ENCODE assay signal across 9 cellular contexts in the genomic region with DNA sequence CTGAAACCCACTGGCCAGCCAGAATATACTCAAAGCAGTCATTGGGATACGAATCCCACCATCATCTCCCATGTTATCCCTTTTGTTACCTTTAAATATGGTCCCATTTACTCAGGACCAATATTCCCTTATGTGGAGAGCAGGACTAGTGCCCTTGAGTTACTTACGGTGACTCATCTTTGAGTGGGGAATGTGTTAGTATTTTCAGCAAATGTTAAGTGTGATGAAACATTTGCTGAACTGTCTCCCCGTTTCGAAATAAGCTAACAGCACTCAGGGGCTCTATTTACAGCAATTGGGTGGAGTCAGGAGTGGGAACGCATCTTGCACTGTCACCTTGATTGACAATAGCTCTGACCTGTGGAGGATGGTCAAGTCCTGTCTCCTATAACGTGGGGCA.
DNase-seq lines count a peak whose midpoint lies in the region; ATAC-seq and TF ChIP-seq lines count a peak whose summit lies in the region.
"Had no signal": no experiment of that assay in that cellular context is flagged by ENCODE, and none has a peak within 500 bp of the region (broad histone marks: within the 10 kb centered on the region; RNA-seq: fewer than 3 reads in every experiment).

No MANE protein-coding gene starts in this region.

- H3K9me1 ChIP-seq in IMR-90 (ENCODE audit: insufficient read depth, low read length) = peaks cover 4% of the 10 kb centered on the region

- H3K14ac ChIP-seq in IMR-90 (replicated peaks; ENCODE audit: low read depth, low read length) = peak overlapping the region; percentile 33; the same call in 1 of the 2 replicates

- H4K8ac ChIP-seq in IMR-90 (ENCODE audit: low read depth in 2 of 2, low read length in 2 of 2) = peak overlapping the region in 1 of 2 experiments; percentile 32; a peak in 1 of 4 replicates

- H3K23ac ChIP-seq in IMR-90 (ENCODE audit: low read depth, low read length) = peak overlapping the region; percentile 74; the same call in 1 of the 2 replicates

- no peak overlapping the region for H3K56ac ChIP-seq in IMR-90 (ENCODE audit: extremely low read depth, insufficient read depth, low read length)

- H4K5ac ChIP-seq in IMR-90 (ENCODE audit: low read depth, low read length) = no peak overlapping the region

- H3K79me1 ChIP-seq in IMR-90 (ENCODE audit: low read depth in 1 of 2, low read length in 2 of 2) = no peaks in the 10 kb centered on the region

- no peaks in the 10 kb centered on the region for H4K20me1 ChIP-seq in IMR-90 (ENCODE audit: insufficient read depth, low read length)

- peak overlapping the region; percentile 18 for H2BK5ac ChIP-seq in IMR-90 (ENCODE audit: low read depth, low read length, poor library complexity, severe bottlenecking)

- intact Hi-C loops in IMR-90 (cut with micrococcal nuclease) = no loop called here
- intact Hi-C loops in breast epithelium (cut with DNase I; ENCODE audit: low total_unique reads) = no loop called here

- no peaks in the 10 kb centered on the region; the same call in 1 of the 2 replicates for H3K27me3 ChIP-seq in IMR-90 (ENCODE audit: control insufficient read depth, insufficient read depth, low read length)
- no peaks in the 10 kb centered on the region for H3K27me3 ChIP-seq in breast epithelium
- no peaks in the 10 kb centered on the region for H3K27me3 ChIP-seq in mucosa of rectum (ENCODE audit: control insufficient read depth in 2 of 2, insufficient read depth in 2 of 2, low read length in 2 of 2)

- in situ Hi-C loops in IMR-90 (cut with MboI; ENCODE audit: low sequenced_read_pairs) = no loop called here

- H3K4me1 ChIP-seq in IMR-90 (ENCODE audit: control insufficient read depth, insufficient read depth, low read length) (peaks cover 8% of the 10 kb centered on the region), breast epithelium (no peaks in the 10 kb centered on the region), mucosa of rectum (ENCODE audit: control insufficient read depth in 2 of 2, insufficient read depth in 2 of 2, low read length in 2 of 2) (no peaks in the 10 kb centered on the region)

- H3K4me3 ChIP-seq in IMR-90 (ENCODE audit: insufficient read depth, low read depth, low read length) (no peak overlapping the region), breast epithelium (no peak overlapping the region), mucosa of rectum (ENCODE audit: low read length in 2 of 2) (no peak overlapping the region)
- H3K4me3 ChIP-seq: GM12878 had no signal

- dilution Hi-C loops in IMR-90 (cut with HindIII; ENCODE audit: low sequenced_read_pairs, unreplicated experiment) = no loop called here

- WGBS in IMR-90 (ENCODE audit: extremely low coverage in 2 of 2, insufficient read length in 1 of 2), 2 experiments = 21% methylated on average over 2 of the region's 6 CpGs; no CpG with 5 or more reads in 1 of the 2 experiments

- H3K27ac ChIP-seq in IMR-90 (ENCODE audit: insufficient read depth, low read length) (no peak overlapping the region), breast epithelium (peak overlapping the region; percentile 33 to 86), mucosa of rectum (ENCODE audit: low read depth in 2 of 2, low read length in 2 of 2) (peak overlapping the region; percentile 35 to 49)

- peak overlapping the region; percentile 53 for H3K4ac ChIP-seq in IMR-90 (ENCODE audit: low read depth, low read length)

- H2AK9ac ChIP-seq in IMR-90 (replicated peaks; ENCODE audit: low read depth, low read length, poor library complexity) = peak overlapping the region; percentile 57

- peak overlapping the region; percentile 74 for H2BK120ac ChIP-seq in IMR-90 (ENCODE audit: low read depth, low read length)

- H2AK5ac ChIP-seq in IMR-90 (ENCODE audit: low read depth, low read length) = peak overlapping the region; percentile 80

- no peak for TF ChIP-seq CTCF in IMR-90 (conservative IDR thresholded peaks at IDR 0.05; ENCODE audit: low read depth, low read length)
- TF ChIP-seq CTCF in breast epithelium (IDR thresholded peaks at IDR 0.05) = no peak

- POLR2A ChIA-PET in IMR-90 (lab: Charles Lee; ENCODE audit: unreplicated experiment) = no interaction called here

- TF ChIP-seq POLR2A in IMR-90 (IDR thresholded peaks at IDR 0.05; ENCODE audit: low read depth, low read length) (no peak), breast epithelium (IDR thresholded peaks at IDR 0.05) (no peak)

- peak overlapping the region; percentile 85 for H2BK20ac ChIP-seq in IMR-90 (ENCODE audit: low read depth, low read length)

- CTCF ChIA-PET in IMR-90 (lab: Yijun Ruan, JAX) = no interaction called here

- H4K91ac ChIP-seq in IMR-90 (ENCODE audit: insufficient read depth, low read depth, low read length) = no peak overlapping the region

- H3K36me3 ChIP-seq in IMR-90 (ENCODE audit: control insufficient read depth, insufficient read depth, low read length) (no peaks in the 10 kb centered on the region), breast epithelium (no peaks in the 10 kb centered on the region), mucosa of rectum (ENCODE audit: control insufficient read depth in 2 of 2, insufficient read depth in 2 of 2, low read length in 2 of 2) (no peaks in the 10 kb centered on the region)

- H3K9me3 ChIP-seq in IMR-90 (ENCODE audit: control insufficient read depth, insufficient read depth, low read length) = no peaks in the 10 kb centered on the region
- H3K9me3 ChIP-seq in breast epithelium = no peaks in the 10 kb centered on the region
- no peaks in the 10 kb centered on the region for H3K9me3 ChIP-seq in mucosa of rectum (ENCODE audit: control insufficient read depth in 2 of 2, low read length in 2 of 2)

- peak overlapping the region; percentile 79 for H2AFZ ChIP-seq in IMR-90 (replicated peaks; ENCODE audit: low read length, poor library complexity)

- no peak overlapping the region for H3K18ac ChIP-seq in IMR-90 (ENCODE audit: low read depth, low read length)

- peak; percentile 80 for DNase-seq in AG20443 (ENCODE audit: low spot score)
- peak; percentile 87 for DNase-seq in IMR-90
- no peak for DNase-seq in breast epithelium (ENCODE audit: low spot score in 2 of 2)
- no peak for DNase-seq in NCI-H2196 treated with DMSO at 0.1 percent for 48 hours (lab: John Stamatoyannopoulos, UW; ENCODE audit: unreplicated experiment)
- no peak for DNase-seq in DMS79 treated with DMSO at 0.1 percent for 48 hours (lab: John Stamatoyannopoulos, UW)
- DNase-seq in DMS153 treated with DMSO at 0.1 percent for 48 hours (lab: John Stamatoyannopoulos, UW; ENCODE audit: unreplicated experiment) = no peak

- no peak overlapping the region for H3K9ac ChIP-seq in IMR-90 (ENCODE audit: low read depth, low read length)
- no peak overlapping the region for H3K9ac ChIP-seq in mucosa of rectum (ENCODE audit: low read depth in 1 of 2, low read length in 2 of 2)

- H3K4me2 ChIP-seq in IMR-90 (ENCODE audit: low read depth, low read length) = no peak overlapping the region

- peak; percentile 92 for ATAC-seq in IMR-90 (ENCODE audit: low read depth)
- ATAC-seq in GM21825 (IDR thresholded peaks at IDR 0.05; ENCODE audit: unreplicated experiment) = no peak

- TF ChIP-seq RAD21 in IMR-90 (IDR thresholded peaks at IDR 0.05; ENCODE audit: low read length) = no peak

- 0 out of 3 replicates have a peak overlapping the region, but pooled peaks have one; percentile 7 for H2BK15ac ChIP-seq in IMR-90 (ENCODE audit: low read depth, low read length)

- BruUV-seq in IMR-90 (replicated peaks; lab: Mats Ljungman, UMichigan) = no TSS peak

TF ChIP-seq in IMR-90, 13 proteins besides CTCF, POLR2A, EP300 and RAD21:
- TF ChIP-seq, protein P1, sequence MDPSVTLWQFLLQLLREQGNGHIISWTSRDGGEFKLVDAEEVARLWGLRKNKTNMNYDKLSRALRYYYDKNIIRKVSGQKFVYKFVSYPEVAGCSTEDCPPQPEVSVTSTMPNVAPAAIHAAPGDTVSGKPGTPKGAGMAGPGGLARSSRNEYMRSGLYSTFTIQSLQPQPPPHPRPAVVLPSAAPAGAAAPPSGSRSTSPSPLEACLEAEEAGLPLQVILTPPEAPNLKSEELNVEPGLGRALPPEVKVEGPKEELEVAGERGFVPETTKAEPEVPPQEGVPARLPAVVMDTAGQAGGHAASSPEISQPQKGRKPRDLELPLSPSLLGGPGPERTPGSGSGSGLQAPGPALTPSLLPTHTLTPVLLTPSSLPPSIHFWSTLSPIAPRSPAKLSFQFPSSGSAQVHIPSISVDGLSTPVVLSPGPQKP (IDR thresholded peaks at IDR 0.05; ENCODE audit: borderline replicate concordance, low read depth, low read length) = no peak
- TF ChIP-seq RCOR1 (IDR thresholded peaks at IDR 0.05; ENCODE audit: insufficient replicate concordance, low read length) (no peak), MAFK (IDR thresholded peaks at IDR 0.05; ENCODE audit: low read depth, low read length) (no peak), SMC3 (IDR thresholded peaks at IDR 0.05; ENCODE audit: low read depth, low read length) (no peak), CEBPB (IDR thresholded peaks at IDR 0.05; ENCODE audit: low read depth, low read length) (peak; percentile 90), CHD1 (IDR thresholded peaks at IDR 0.05; ENCODE audit: low read depth, low read length) (no peak), RFX5 (IDR thresholded peaks at IDR 0.05; ENCODE audit: low read depth, low read length) (no peak), MAZ (IDR thresholded peaks at IDR 0.05; ENCODE audit: borderline replicate concordance, low read depth, low read length) (no peak), MXI1 (IDR thresholded peaks at IDR 0.05; ENCODE audit: borderline replicate concordance, low read depth, low read length) (no peak), BHLHE40 (IDR thresholded peaks at IDR 0.05; ENCODE audit: low read depth, low read length) (peak; percentile 17; the same call in 1 of the 2 replicates), NFE2L2 (IDR thresholded peaks at IDR 0.05; ENCODE audit: low read depth, low read length) (no peak), FOS (IDR thresholded peaks at IDR 0.05; ENCODE audit: low read depth, low read length) (peak; percentile 92)
- TF ChIP-seq, protein P2, sequence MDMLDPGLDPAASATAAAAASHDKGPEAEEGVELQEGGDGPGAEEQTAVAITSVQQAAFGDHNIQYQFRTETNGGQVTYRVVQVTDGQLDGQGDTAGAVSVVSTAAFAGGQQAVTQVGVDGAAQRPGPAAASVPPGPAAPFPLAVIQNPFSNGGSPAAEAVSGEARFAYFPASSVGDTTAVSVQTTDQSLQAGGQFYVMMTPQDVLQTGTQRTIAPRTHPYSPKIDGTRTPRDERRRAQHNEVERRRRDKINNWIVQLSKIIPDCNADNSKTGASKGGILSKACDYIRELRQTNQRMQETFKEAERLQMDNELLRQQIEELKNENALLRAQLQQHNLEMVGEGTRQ (IDR thresholded peaks at IDR 0.05; ENCODE audit: low read depth, low read length) = no peak
TF ChIP-seq in IMR-90: peak in this region for 3.

Comparison
In these comparisons a context has a peak if more than half of its experiments do, and no peak if none do; other contexts are left out.
1. DNase-seq: peak in AG20443 (single experiment) and IMR-90 (single experiment); none in breast epithelium (0 of 2), NCI-H2196 treated with DMSO at 0.1 percent for 48 hours (single experiment), DMS79 treated with DMSO at 0.1 percent for 48 hours (single experiment) and DMS153 treated with DMSO at 0.1 percent for 48 hours (single experiment).